In the genomic region with DNA sequence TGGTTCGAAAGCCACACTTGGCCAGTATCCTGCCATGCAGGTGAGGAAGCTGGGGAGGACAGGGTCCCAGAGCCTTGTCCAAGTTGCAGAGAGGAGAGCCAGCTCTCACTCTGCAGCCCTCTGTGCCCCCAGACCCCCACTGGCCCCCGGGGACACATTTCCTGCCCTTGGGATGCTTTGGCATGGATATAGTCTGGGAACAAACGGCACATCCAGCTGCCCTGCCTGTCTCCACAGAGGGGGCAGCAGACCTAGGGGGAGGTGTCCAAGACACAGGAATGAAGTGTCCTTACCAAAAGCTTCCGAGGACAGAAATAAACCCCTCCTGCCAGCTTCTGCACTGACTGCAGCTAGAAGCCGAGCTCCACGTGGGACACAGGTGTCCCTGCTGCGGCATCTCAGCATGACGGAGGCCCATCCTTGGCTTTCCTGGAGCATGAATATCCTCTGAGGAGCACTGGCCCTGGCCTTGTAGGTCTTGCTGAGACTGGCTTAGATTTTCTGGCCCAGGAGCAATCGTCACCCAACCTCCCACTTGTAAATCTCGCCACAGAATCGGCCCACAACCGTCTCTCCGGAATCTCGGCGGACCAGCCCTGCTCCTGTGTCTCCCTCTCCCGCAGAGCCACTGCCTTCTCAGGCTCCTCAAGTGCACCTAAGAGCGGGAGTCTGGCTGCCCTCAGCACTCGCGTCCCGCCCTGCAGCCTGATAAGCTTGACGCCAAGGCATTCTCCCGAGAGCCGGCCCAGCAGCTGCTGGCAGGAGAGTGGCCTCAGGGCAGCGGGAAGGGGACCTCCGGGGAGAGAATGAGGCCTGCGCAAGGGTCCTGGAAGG, we compare ENCODE assay signal across 8 cellular contexts. TPM values are rescaled to one million over a fixed set of nuclear protein-coding genes. Genes with fewer than 3 reads are reported as not detected.
A peak's percentile ranks its signal among the peaks of the same experiment; 100 is the strongest.
DNase-seq lines count a peak whose midpoint lies in the region; FAIRE-seq and TF ChIP-seq lines count a peak whose summit lies in the region.

No MANE protein-coding gene starts in this region.

- peaks cover 62% of the 10 kb centered on the region for H4K20me1 ChIP-seq in astrocyte (ENCODE audit: insufficient read depth, low read length)
- H4K20me1 ChIP-seq in smooth muscle cell (ENCODE audit: low read depth) = peaks cover 60% of the 10 kb centered on the region

- H3K27ac ChIP-seq in astrocyte (ENCODE audit: low read depth, low read length) (peak overlapping the region; percentile 95), smooth muscle cell (ENCODE audit: low read depth) (peak overlapping the region; percentile 99)

- H3K27me3 ChIP-seq in astrocyte (ENCODE audit: insufficient read depth, low read length) (no peaks in the 10 kb centered on the region), smooth muscle cell (ENCODE audit: low read depth) (no peaks in the 10 kb centered on the region)

- peaks cover 15% of the 10 kb centered on the region for H3K4me1 Mint-ChIP-seq in astrocyte (ENCODE audit: low read depth, unreplicated experiment)

- no peak for FAIRE-seq in astrocyte (lab: Jason Lieb, UNC)

- H3K79me2 ChIP-seq in astrocyte (ENCODE audit: insufficient read depth, low read length) (peaks cover 67% of the 10 kb centered on the region), smooth muscle cell (ENCODE audit: low read depth) (peaks cover 37% of the 10 kb centered on the region)

- H3K36me3 Mint-ChIP-seq in astrocyte (ENCODE audit: low read depth, unreplicated experiment) = peaks cover 3% of the 10 kb centered on the region

- peaks cover 37% of the 10 kb centered on the region for H3K4me1 ChIP-seq in astrocyte (ENCODE audit: insufficient read depth, low read length)
- peaks cover 27% of the 10 kb centered on the region for H3K4me1 ChIP-seq in smooth muscle cell (ENCODE audit: low read depth)

- peak overlapping the region; percentile 86 for H3K27ac Mint-ChIP-seq in astrocyte (ENCODE audit: unreplicated experiment)

- H2AFZ ChIP-seq in astrocyte (ENCODE audit: low read depth, low read length) (peak overlapping the region; percentile 71), smooth muscle cell (ENCODE audit: low read depth) (peak overlapping the region; percentile 16)

- H3K36me3 ChIP-seq in astrocyte (ENCODE audit: insufficient read depth, low read length) = no peaks in the 10 kb centered on the region
- no peaks in the 10 kb centered on the region for H3K36me3 ChIP-seq in smooth muscle cell (ENCODE audit: low read depth)

- DNase-seq in NCI-H345 (lab: John Stamatoyannopoulos, UW) (peak; percentile 26), NCI-H345 treated with DMSO at 0.1 percent for 48 hours (lab: John Stamatoyannopoulos, UW; ENCODE audit: unreplicated experiment) (no peak), NCI-H146 treated with DMSO at 0.1 percent for 48 hours (lab: John Stamatoyannopoulos, UW; ENCODE audit: unreplicated experiment) (peak; percentile 61), astrocyte (ENCODE audit: low read depth) (peak; percentile 26), smooth muscle cell (lab: John Stamatoyannopoulos, UW; ENCODE audit: unreplicated experiment) (no peak), iPS-NIHi11 (ENCODE audit: low spot score) (no peak), SIG-M5 treated with dmso at 0.1 percent for 504 hours (lab: John Stamatoyannopoulos, UW; ENCODE audit: unreplicated experiment) (no peak)

- H3K9ac ChIP-seq in astrocyte (ENCODE audit: low read length) (peak overlapping the region; percentile 95), smooth muscle cell (ENCODE audit: low read depth) (peak overlapping the region; percentile 95)

- no peaks in the 10 kb centered on the region for H3K27me3 Mint-ChIP-seq in astrocyte (ENCODE audit: low read depth, unreplicated experiment)

- no peak for TF ChIP-seq CTCF in astrocyte (IDR thresholded peaks at IDR 0.05; ENCODE audit: insufficient read depth, low read depth, low read length)
- no peak for TF ChIP-seq CTCF in smooth muscle cell (IDR thresholded peaks at IDR 0.05; ENCODE audit: borderline replicate concordance, insufficient read depth, poor library complexity, severe bottlenecking)

- H3F3A ChIP-seq in smooth muscle cell (ENCODE audit: low read depth) = peaks cover 3% of the 10 kb centered on the region

- peak overlapping the region; percentile 94 for H3K4me3 Mint-ChIP-seq in astrocyte (ENCODE audit: unreplicated experiment)

- H3K9me3 ChIP-seq in astrocyte (ENCODE audit: insufficient read depth, low read depth, low read length) = no peaks in the 10 kb centered on the region
- H3K9me3 ChIP-seq in iPS-18c (ENCODE audit: control insufficient read depth, insufficient read depth, low read length) = peaks cover 2% of the 10 kb centered on the region
- no peaks in the 10 kb centered on the region for H3K9me3 ChIP-seq in smooth muscle cell (replicated peaks; ENCODE audit: low read depth)

- H3K9me3 Mint-ChIP-seq in astrocyte (ENCODE audit: unreplicated experiment) = no peaks in the 10 kb centered on the region

- H3K4me2 ChIP-seq in astrocyte (ENCODE audit: low read length) (peak overlapping the region; percentile 89), smooth muscle cell (peak overlapping the region; percentile 87)

- 21% methylated on average over 26 of the region's 26 CpGs for WGBS in smooth muscle cell (ENCODE audit: low lambda C conversion rate)

- H3K4me3 ChIP-seq in astrocyte (ENCODE audit: insufficient read depth, low read depth, low read length) = peak overlapping the region; percentile 77
- peak overlapping the region; percentile 91 for H3K4me3 ChIP-seq in iPS-18c (ENCODE audit: insufficient read depth, low read depth, low read length)
- peak overlapping the region; percentile 78 for H3K4me3 ChIP-seq in smooth muscle cell

RNA-seq across cellular contexts. Expression of gene CAPN15, which starts 1.1 kb away (rescaled TPM):
- total RNA-seq in astrocyte = 33.6 and 38.7 TPM in 2 replicates
- total RNA-seq in smooth muscle cell = 8.6 and 14.7 TPM in 2 replicates
- polyA plus RNA-seq in smooth muscle cell = 18.7 and 23.6 TPM in 2 replicates

RNA-seq across cellular contexts. Expression of gene PRR35, which starts 33.8 kb away (rescaled TPM):
- total RNA-seq in astrocyte (0.09 TPM in 1 of 2 replicates, not detected in the other), smooth muscle cell (not detected in 2 replicates)
- polyA plus RNA-seq in smooth muscle cell = not detected in 2 replicates

RNA-seq across cellular contexts. Expression of gene NHLRC4, which starts 40.4 kb away (rescaled TPM):
- 0.50 and 0.73 TPM in 2 replicates for total RNA-seq in astrocyte
- 0.18 and 0.63 TPM in 2 replicates for total RNA-seq in smooth muscle cell
- 0.85 and 2.6 TPM in 2 replicates for polyA plus RNA-seq in smooth muscle cell

RNA-seq across cellular contexts. Expression of gene PIGQ, which starts 43.4 kb away (rescaled TPM):
- total RNA-seq in astrocyte (22.2 and 22.4 TPM in 2 replicates), smooth muscle cell (21.0 and 30.1 TPM in 2 replicates)
- 45.7 and 51.0 TPM in 2 replicates for polyA plus RNA-seq in smooth muscle cell

Comparison
In these comparisons a context has a peak if more than half of its experiments do, and no peak if none do; other contexts are left out.
1. DNase-seq: peak in NCI-H345 (single experiment), NCI-H146 treated with DMSO at 0.1 percent for 48 hours (single experiment) and astrocyte (single experiment); none in NCI-H345 treated with DMSO at 0.1 percent for 48 hours (single experiment), smooth muscle cell (single experiment), iPS-NIHi11 (single experiment) and SIG-M5 treated with dmso at 0.1 percent for 504 hours (single experiment).
2. Peak in every context shown above with its lines, with median percentiles within 50 percentile points of each other: H3K4me3 ChIP-seq.